In genomic region chr4:45455217-45455616, GRCh38 we compare ENCODE assay signal across 1 cellular context.
TF ChIP-seq lines count a peak whose summit lies in the region.

No MANE protein-coding gene starts in this region.

TF ChIP-seq in neural cell, 6 proteins besides CTCF, POLR2A, EP300 and RAD21 (continued from another document):
- TF ChIP-seq MXI1 (conservative IDR thresholded peaks at IDR 0.05; ENCODE audit: poor library complexity, severe bottlenecking), result no peak
- TF ChIP-seq SMC3 (conservative IDR thresholded peaks at IDR 0.05; ENCODE audit: poor library complexity), result peak; percentile 36
- TF ChIP-seq POLR2AphosphoS5 (IDR thresholded peaks at IDR 0.05), result peak; percentile 85
TF ChIP-seq in neural cell: peak in this region for 3.
